Comparison of ENCODE assay signal across 7 cellular contexts in genomic region chr11:86011175-86011574, GRCh38.
"Had no signal": no experiment of that assay in that cellular context is flagged by ENCODE, and none has a peak within 500 bp of the region (broad histone marks: within the 10 kb centered on the region; RNA-seq: fewer than 3 reads in every experiment).

No MANE protein-coding gene starts in this region.

- H3K27ac Mint-ChIP-seq: GM23338, H9, IgD-negative memory B cell had no signal

- ATAC-seq: GM23338, HepG2 had no signal

- H3K4me3 Mint-ChIP-seq: GM23338, H9, IgD-negative memory B cell had no signal

- DNase-seq: H9, HCEC 1CT, KBM-7 had no signal

- H3K9me3 Mint-ChIP-seq: GM23338, H9, IgD-negative memory B cell had no signal

- H3K4me1 Mint-ChIP-seq: GM23338, H9 had no signal

- H3K27ac ChIP-seq: HL-60 had no signal

- H3K27me3 Mint-ChIP-seq: IgD-negative memory B cell had no signal

- H3K4me3 ChIP-seq: GM23338 had no signal
